Comparison of ENCODE assay signal across 13 cellular contexts in the genomic region with DNA sequence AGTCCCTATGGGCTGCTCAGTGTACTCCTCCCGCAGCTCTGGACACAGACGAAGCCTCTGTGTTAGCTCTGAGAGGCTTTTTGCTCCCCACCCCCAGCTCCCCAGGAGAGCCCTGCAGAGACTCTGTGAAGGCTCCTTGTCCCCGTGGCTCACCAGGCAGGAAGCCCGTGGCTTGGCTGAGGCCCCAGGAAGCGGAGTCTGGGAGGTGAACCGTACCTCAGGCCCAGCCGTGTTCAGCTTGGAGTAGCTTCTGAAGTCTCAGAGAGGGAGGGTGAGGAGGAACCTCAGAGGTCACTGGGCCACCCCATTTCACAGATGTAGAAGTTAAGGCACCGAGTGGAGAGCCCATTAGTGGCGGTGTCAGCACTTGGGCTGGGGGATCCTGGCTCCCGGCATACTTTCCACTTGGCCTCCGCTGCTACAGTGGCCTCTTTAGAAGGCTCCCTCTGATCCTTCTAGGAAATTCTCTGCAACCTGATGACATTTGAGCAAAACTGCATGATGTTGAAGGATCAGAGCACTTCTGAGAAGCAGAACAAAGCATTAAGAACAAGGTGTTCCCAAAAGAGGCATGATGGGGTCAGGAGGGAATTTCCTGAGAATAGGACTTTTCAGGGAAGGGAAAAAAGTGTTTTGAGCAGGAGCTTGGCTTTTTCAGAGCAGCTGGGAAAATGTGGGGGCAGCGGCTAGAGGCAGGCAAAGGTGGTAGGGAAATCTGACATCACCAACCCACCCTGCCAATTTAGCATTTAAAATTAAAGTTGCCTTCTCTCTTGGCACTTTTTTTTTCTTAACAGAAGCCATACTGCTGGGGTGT.
DNase-seq lines count a peak whose midpoint lies in the region; FAIRE-seq and TF ChIP-seq lines count a peak whose summit lies in the region.
"Had no signal": no experiment of that assay in that cellular context is flagged by ENCODE, and none has a peak within 500 bp of the region (broad histone marks: within the 10 kb centered on the region; RNA-seq: fewer than 3 reads in every experiment).

No MANE protein-coding gene starts in this region.

- 66% methylated on average over 12 of the region's 12 CpGs for WGBS in suprapubic skin

- H3K4me1 ChIP-seq in suprapubic skin (peaks cover 4% of the 10 kb centered on the region), OCI-LY7 (ENCODE audit: insufficient read depth, low read length, poor library complexity, severe bottlenecking) (no peaks in the 10 kb centered on the region)

- intact Hi-C loops in OCI-LY7 (cut with micrococcal nuclease; ENCODE audit: unreplicated experiment) = no loop called here

- BruUV-seq in OCI-LY7 (replicated peaks; lab: Mats Ljungman, UMichigan) = no TSS peak

- no peaks in the 10 kb centered on the region for H3K27me3 ChIP-seq in suprapubic skin

- H3K4me3 ChIP-seq in suprapubic skin = no peak overlapping the region
- no peak overlapping the region for H3K4me3 ChIP-seq in OCI-LY7 (ENCODE audit: low read depth, low read length, poor library complexity, severe bottlenecking)
- H3K4me3 ChIP-seq: thoracic aorta had no signal

- no peak for TF ChIP-seq EP300 in suprapubic skin (IDR thresholded peaks at IDR 0.05)

- CTCF ChIA-PET in OCI-LY7 (lab: Charles Lee; ENCODE audit: unreplicated experiment) = no interaction called here

- DNase-seq in H54 (ENCODE audit: insufficient read length, low spot score) (no peak), RCC 7860 (ENCODE audit: low spot score) (peak; percentile 66), glomerular visceral epithelial cell (ENCODE audit: extremely low spot score) (peak; percentile 72), suprapubic skin (ENCODE audit: low spot score in 2 of 2) (peak; percentile 56 to 75), hippocampal formation (lab: John Stamatoyannopoulos, UW) (no peak), OCI-LY7 (ENCODE audit: low spot score) (no peak), GM19239 (ENCODE audit: insufficient read length, low spot score) (no peak)
- DNase-seq: activated CD4-positive, alpha-beta T cell treated with anti-CD3 and anti-CD28 coated beads for 1 hour; Calu3; effector memory CD4-positive, alpha-beta T cell; NCI-H2171; T-helper 1 cell had no signal

- H3K36me3 ChIP-seq in suprapubic skin (no peaks in the 10 kb centered on the region), OCI-LY7 (ENCODE audit: insufficient read depth, low read length) (no peaks in the 10 kb centered on the region)
- H3K36me3 ChIP-seq: thoracic aorta had no signal

- H4K20me1 ChIP-seq in OCI-LY7 (ENCODE audit: insufficient read depth, low read length) = no peaks in the 10 kb centered on the region

- peak; percentile 75 for FAIRE-seq in H54 (lab: Jason Lieb, UNC)
- FAIRE-seq in RCC 7860 (lab: Jason Lieb, UNC) = peak; percentile 72
- FAIRE-seq in GM19239 (lab: Jason Lieb, UNC) = no peak

- H3K9me3 ChIP-seq in suprapubic skin (no peaks in the 10 kb centered on the region), OCI-LY7 (ENCODE audit: low read length) (no peaks in the 10 kb centered on the region)
- H3K9me3 ChIP-seq: thoracic aorta had no signal

- H3K27ac ChIP-seq in suprapubic skin (no peak overlapping the region), OCI-LY7 (ENCODE audit: low read depth, low read length, poor library complexity, severe bottlenecking) (no peak overlapping the region)
- H3K27ac ChIP-seq: thoracic aorta had no signal

- TF ChIP-seq CTCF in suprapubic skin (IDR thresholded peaks at IDR 0.05) (no peak), OCI-LY7 (conservative IDR thresholded peaks at IDR 0.05; ENCODE audit: low read length) (no peak)

- no peak for TF ChIP-seq POLR2A in H54 (IDR thresholded peaks at IDR 0.05; ENCODE audit: low read depth, low read length)
- no peak for TF ChIP-seq POLR2A in suprapubic skin (IDR thresholded peaks at IDR 0.05)

- POLR2A ChIA-PET in OCI-LY7 (lab: Charles Lee) = no interaction called here

- no peak overlapping the region for H3K4me2 ChIP-seq in OCI-LY7 (ENCODE audit: low read length)

- H3K9me2 ChIP-seq in OCI-LY7 (ENCODE audit: insufficient read depth, low read length) = no peaks in the 10 kb centered on the region

- H2AFZ ChIP-seq in OCI-LY7 (ENCODE audit: low read length) = no peak overlapping the region

- H3K79me2 ChIP-seq in OCI-LY7 (ENCODE audit: insufficient read depth, low read depth, low read length) = no peaks in the 10 kb centered on the region

Comparison
In these comparisons a context has a peak if more than half of its experiments do, and no peak if none do; other contexts are left out.
1. DNase-seq: peak in RCC 7860 (single experiment), glomerular visceral epithelial cell (single experiment) and suprapubic skin (2 of 2); none in H54 (single experiment), hippocampal formation (0 of 2), OCI-LY7 (single experiment) and GM19239 (single experiment).